Comparison of ENCODE assay signal across 19 cellular contexts in genomic region chr4:188221090-188221489, GRCh38.
"Had no signal": no experiment of that assay in that cellular context is flagged by ENCODE, and none has a peak within 500 bp of the region (broad histone marks: within the 10 kb centered on the region; RNA-seq: fewer than 3 reads in every experiment).

No MANE protein-coding gene starts in this region.

- ATAC-seq: gastroesophageal sphincter; naive thymus-derived CD4-positive, alpha-beta T cell; psoas muscle; right lobe of liver; stimulated activated memory B cell treated with anti-CD40 and anti-IgM and Interleukin-4, amounts not matched to agents 10 μg/mL and 1 μg/mL and 100 μg/mL, for 72 hours had no signal

- H3K36me3 ChIP-seq: colonic mucosa, gastroesophageal sphincter, left ventricle myocardium inferior, right lobe of liver, spleen, tibial artery had no signal

- H3K9me3 ChIP-seq: colonic mucosa, gastroesophageal sphincter, left ventricle myocardium inferior, psoas muscle, right lobe of liver, tibial artery had no signal

- H3K4me3 ChIP-seq: colonic mucosa, gastroesophageal sphincter, left ventricle myocardium inferior, lung, psoas muscle, right lobe of liver, spleen, tibial artery had no signal

- H3K4me1 ChIP-seq: colonic mucosa, gastroesophageal sphincter, left ventricle myocardium inferior, psoas muscle, right lobe of liver, spleen, tibial artery had no signal

- H3K27ac ChIP-seq: colonic mucosa, gastroesophageal sphincter, left ventricle myocardium inferior, psoas muscle, right lobe of liver, spleen, tibial artery had no signal

- DNase-seq: colonic mucosa; dermis blood vessel endothelial cell; glutamatergic neuron; islet precursor cell; left ventricle myocardium inferior; mesendoderm; naive thymus-derived CD4-positive, alpha-beta T cell; nephron progenitor cell; psoas muscle; retina; right lobe of liver; spleen; stimulated activated CD4-positive, alpha-beta T cell treated with anti-CD3 and anti-CD28 coated beads, Interleukin-15, amount 100 ng/mL, for 24 hours; stimulated activated CD4-positive, alpha-beta T cell treated with anti-CD3 and anti-CD28 coated beads, Interleukin-1b, Interleukin-23, amount 100 ng/mL, for 48 hours; stimulated activated CD4-positive, alpha-beta T cell treated with anti-CD3 and anti-CD28 coated beads, Interleukin-4, amount 100 ng/mL, for 24 hours; tibial artery had no signal

- H3K27me3 ChIP-seq: colonic mucosa, gastroesophageal sphincter, right lobe of liver, spleen, tibial artery had no signal
